Comparison of ENCODE assay signal across 11 cellular contexts in genomic region chr1:99520121-99520520, GRCh38.
"Had no signal": no experiment of that assay in that cellular context is flagged by ENCODE, and none has a peak within 500 bp of the region (broad histone marks: within the 10 kb centered on the region; RNA-seq: fewer than 3 reads in every experiment).

No MANE protein-coding gene starts in this region.

- H3K4me2 ChIP-seq: GM23338 had no signal

- H3K27ac ChIP-seq: GM23248 had no signal

- H3K4me3 Mint-ChIP-seq: GM23338, H9, HFFc6 had no signal

- ATAC-seq: GM23338, HCT116 had no signal

- H3K9me3 Mint-ChIP-seq: HFFc6 had no signal

- H3K36me3 ChIP-seq: HAP-1 had no signal

- DNase-seq: GM23248, GOT3, H7, H9, HCEC 1CT, HFFc6 had no signal

- H3K27ac Mint-ChIP-seq: GM23338, H9, HFFc6 had no signal

- H3K9ac ChIP-seq: GM23248 had no signal

- FAIRE-seq: H1, H54 had no signal

- H3K4me1 ChIP-seq: HAP-1 had no signal

- H2AFZ ChIP-seq: GM23248, GM23338 had no signal

- H3K9me3 ChIP-seq: HAP-1 had no signal

- H3K4me3 ChIP-seq: GM23248, GM23338, HAP-1 had no signal
